ENCODE assay signal across 8 cellular contexts in genomic region chr14:106883218-106883692, GRCh38.
DNase-seq lines count a peak whose midpoint lies in the region; ATAC-seq and TF ChIP-seq lines count a peak whose summit lies in the region.

No MANE protein-coding gene starts in this region.

- intact Hi-C loops in lower lobe of right lung (cut with DNase I), result no loop called here

- ATAC-seq in lower lobe of right lung (peak; percentile 51 to 70), HG02852 (IDR thresholded peaks at IDR 0.05; ENCODE audit: unreplicated experiment) (no peak)

- H3K4me3 ChIP-seq in AG09309 (ENCODE audit: control insufficient read depth, low read depth, low read length) (no peak overlapping the region), HFF-Myc (replicated peaks; ENCODE audit: low read depth, low read length) (no peak overlapping the region), lower lobe of right lung (no peak overlapping the region)

- DNase-seq in AG09309 (ENCODE audit: low read depth), result no peak
- no peak for DNase-seq in HFF-Myc (ENCODE audit: extremely low read depth, low read depth)
- DNase-seq in activated T-helper 9 cell treated with anti-CD3 and anti-CD28 coated beads, Interleukin-2, amount 50 U/mL, for 16 hours (ENCODE audit: low read depth), result peak; percentile 10
- DNase-seq in lower lobe of right lung, result no peak
- no peak for DNase-seq in NCI-H2029 treated with DMSO at 0.1 percent for 48 hours (lab: John Stamatoyannopoulos, UW)
- no peak for DNase-seq in GM19238 (ENCODE audit: insufficient read length, low spot score)
- DNase-seq in NK-92 (lab: John Stamatoyannopoulos, UW; ENCODE audit: unreplicated experiment), result no peak

- no peaks in the 10 kb centered on the region for H3K4me1 ChIP-seq in lower lobe of right lung

- H3K27ac ChIP-seq in lower lobe of right lung, result no peak overlapping the region

- no peaks in the 10 kb centered on the region for H3K27me3 ChIP-seq in lower lobe of right lung (ENCODE audit: low read depth)

- no peaks in the 10 kb centered on the region for H3K9me3 ChIP-seq in lower lobe of right lung

- no peaks in the 10 kb centered on the region for H3K36me3 ChIP-seq in lower lobe of right lung

- peak; percentile 45 for TF ChIP-seq CTCF in AG09309 (IDR thresholded peaks at IDR 0.05; ENCODE audit: control insufficient read depth, insufficient read depth, low read depth, low read length, missing control alignments)
- peak; percentile 39 for TF ChIP-seq CTCF in HFF-Myc (IDR thresholded peaks at IDR 0.05; ENCODE audit: low read depth, low read length, missing control alignments)
- TF ChIP-seq CTCF in lower lobe of right lung (IDR thresholded peaks at IDR 0.05), result peak; percentile 49
